Comparison of ENCODE assay signal across 27 cellular contexts in the genomic region with DNA sequence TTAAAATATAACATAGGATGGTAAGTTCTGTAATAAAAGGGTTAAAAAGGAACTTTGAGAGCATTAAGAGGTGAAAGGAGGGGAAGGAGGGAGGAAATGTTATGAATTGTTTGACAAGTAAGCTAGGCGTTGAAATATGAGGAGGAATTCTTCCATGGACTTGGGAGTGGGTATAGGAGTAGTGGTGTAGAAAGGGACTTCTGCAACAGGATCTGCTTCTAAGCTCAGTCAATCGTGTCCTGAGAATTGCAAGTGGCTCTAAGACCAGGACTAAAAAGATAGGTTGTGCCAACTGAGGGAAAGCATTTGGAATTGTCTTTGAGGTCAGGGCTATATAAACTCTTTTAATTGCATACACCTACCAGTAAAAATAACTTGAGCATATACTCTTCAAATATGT.
DNase-seq lines count a peak whose midpoint lies in the region; ATAC-seq and TF ChIP-seq lines count a peak whose summit lies in the region.
"Had no signal": no experiment of that assay in that cellular context is flagged by ENCODE, and none has a peak within 500 bp of the region (broad histone marks: within the 10 kb centered on the region; RNA-seq: fewer than 3 reads in every experiment).

No MANE protein-coding gene starts in this region.

- no peaks in the 10 kb centered on the region for H3K27me3 Mint-ChIP-seq in MCF 10A (ENCODE audit: insufficient read depth, unreplicated experiment)
- H3K27me3 Mint-ChIP-seq: activated CD4-positive, alpha-beta memory T cell treated with anti-CD3 and anti-CD28 coated beads for 36 hours; CD4-positive, alpha-beta T cell; memory B cell; naive thymus-derived CD8-positive, alpha-beta T cell had no signal

- H3K4me3 ChIP-seq in breast epithelium (no peak overlapping the region), SK-N-MC (no peak overlapping the region)
- H3K4me3 ChIP-seq: colonic mucosa, smooth muscle cell, upper lobe of right lung had no signal

- POLR2A ChIA-PET in MCF 10A (lab: Yijun Ruan, JAX), result interaction anchor here (0.6 to 7.4 kb wide), 6 partner anchors 9 to 77 kb away, joined by 3 to 111 read pairs (median 4); a partner anchor contains a TSS

- no peak overlapping the region for H3K9ac ChIP-seq in SK-N-MC (ENCODE audit: insufficient read length)
- H3K9ac ChIP-seq: KMS-11, parathyroid adenoma had no signal

- no peaks in the 10 kb centered on the region for H3K9me3 Mint-ChIP-seq in MCF 10A (ENCODE audit: unreplicated experiment)
- H3K9me3 Mint-ChIP-seq: activated CD4-positive, alpha-beta memory T cell treated with anti-CD3 and anti-CD28 coated beads for 36 hours; activated naive CD4-positive, alpha-beta T cell treated with anti-CD3 and anti-CD28 coated beads for 36 hours; CD4-positive, alpha-beta T cell; memory B cell; T-helper 1 cell treated with Interleukin-12 subunit alpha and Interleukin-12 subunit beta and Interleukin-4 antibody, amounts not matched to agents 30 μg/mL and 1 μg/mL, for 36 hours had no signal

- H3K36me3 Mint-ChIP-seq in MCF 10A (ENCODE audit: insufficient read depth, unreplicated experiment), result no peaks in the 10 kb centered on the region
- H3K36me3 Mint-ChIP-seq: activated CD4-positive, alpha-beta memory T cell treated with anti-CD3 and anti-CD28 coated beads for 36 hours had no signal

- no TSS peak for BruUV-seq in MCF 10A (replicated peaks; lab: Mats Ljungman, UMichigan)

- H3K36me3 ChIP-seq in breast epithelium, result no peaks in the 10 kb centered on the region
- no peaks in the 10 kb centered on the region for H3K36me3 ChIP-seq in SK-N-MC (ENCODE audit: insufficient read depth, low read length)
- H3K36me3 ChIP-seq: colonic mucosa, upper lobe of right lung had no signal

- peaks cover 0 to 7% of the 10 kb centered on the region in 2 donors for H3K4me1 ChIP-seq in breast epithelium

- no peak overlapping the region for H3K27ac ChIP-seq in breast epithelium
- 0 out of 2 replicates have a peak overlapping the region, but pooled peaks have one; percentile 21 for H3K27ac ChIP-seq in SK-N-MC
- H3K27ac ChIP-seq: colonic mucosa, KMS-11, parathyroid adenoma, upper lobe of right lung had no signal

- TF ChIP-seq POLR2A in breast epithelium (IDR thresholded peaks at IDR 0.05), result no peak

- TF ChIP-seq CTCF in MCF 10A (IDR thresholded peaks at IDR 0.05; ENCODE audit: unreplicated experiment) (no peak), breast epithelium (IDR thresholded peaks at IDR 0.05) (no peak)

- H3K9me3 ChIP-seq in breast epithelium, result no peaks in the 10 kb centered on the region
- no peaks in the 10 kb centered on the region for H3K9me3 ChIP-seq in SK-N-MC (ENCODE audit: low read depth, low read length)
- H3K9me3 ChIP-seq: colonic mucosa, upper lobe of right lung had no signal

- DNase-seq in MCF 10A (ENCODE audit: unreplicated experiment), result peak; percentile 42
- DNase-seq in breast epithelium (ENCODE audit: low spot score in 2 of 2), result no peak
- DNase-seq in SK-N-MC (ENCODE audit: low read depth, low spot score), result no peak
- DNase-seq in iris pigment epithelial cell (ENCODE audit: low read depth), result peak; percentile 45
- no peak for DNase-seq in posterior cingulate gyrus
- DNase-seq in pons (ENCODE audit: low spot score), result no peak
- DNase-seq in SKM-1 (lab: John Stamatoyannopoulos, UW; ENCODE audit: unreplicated experiment), result no peak
- DNase-seq: activated CD4-positive, alpha-beta memory T cell treated with anti-CD3 and anti-CD28 coated beads for 36 hours; activated naive CD4-positive, alpha-beta T cell treated with anti-CD3 and anti-CD28 coated beads for 36 hours; activated T-cell treated with anti-CD3 and anti-CD28 coated beads, Interleukin-2, amount 50 U/mL, for 1 hour; CD4-positive, alpha-beta T cell; colonic mucosa; DND-41; islet precursor cell; naive thymus-derived CD8-positive, alpha-beta T cell; NCI-H1105; NCI-H2107; NCI-H526 treated with DMSO at 0.1 percent for 48 hours; SHP77 treated with DMSO at 0.1 percent for 48 hours; stimulated activated CD4-positive, alpha-beta T cell treated with anti-CD3 and anti-CD28 coated beads, Interleukin-4, amount 100 ng/mL, for 1 hour; upper lobe of right lung had no signal

- CTCF ChIA-PET in MCF 10A (lab: Yijun Ruan, JAX), result no interaction called here

- H3K4me3 Mint-ChIP-seq in MCF 10A (ENCODE audit: unreplicated experiment), result no peak overlapping the region
- H3K4me3 Mint-ChIP-seq: activated CD4-positive, alpha-beta memory T cell treated with anti-CD3 and anti-CD28 coated beads for 36 hours; activated naive CD4-positive, alpha-beta T cell treated with anti-CD3 and anti-CD28 coated beads for 36 hours; CD4-positive, alpha-beta T cell; memory B cell; naive thymus-derived CD8-positive, alpha-beta T cell; T-helper 1 cell treated with Interleukin-12 subunit alpha and Interleukin-12 subunit beta and Interleukin-4 antibody, amounts not matched to agents 30 μg/mL and 1 μg/mL, for 36 hours had no signal

- peak overlapping the region; percentile 97 for H3K27ac Mint-ChIP-seq in MCF 10A (ENCODE audit: low read depth, unreplicated experiment)
- H3K27ac Mint-ChIP-seq: activated CD4-positive, alpha-beta memory T cell treated with anti-CD3 and anti-CD28 coated beads for 36 hours; activated naive CD4-positive, alpha-beta T cell treated with anti-CD3 and anti-CD28 coated beads for 36 hours; CD4-positive, alpha-beta T cell; memory B cell; T-helper 1 cell treated with Interleukin-12 subunit alpha and Interleukin-12 subunit beta and Interleukin-4 antibody, amounts not matched to agents 30 μg/mL and 1 μg/mL, for 36 hours had no signal

- intact Hi-C loops in MCF 10A (cut with micrococcal nuclease) (no loop called here), breast epithelium (cut with DNase I; ENCODE audit: low total_unique reads) (no loop called here), posterior cingulate gyrus (cut with DNase I) (no loop called here)

- H3K4me1 Mint-ChIP-seq in MCF 10A (ENCODE audit: insufficient read depth, unreplicated experiment), result peaks cover 68% of the 10 kb centered on the region

- ATAC-seq in GM21360 (IDR thresholded peaks at IDR 0.05; ENCODE audit: unreplicated experiment), result no peak
- ATAC-seq: naive thymus-derived CD8-positive, alpha-beta T cell; upper lobe of right lung had no signal

- no peaks in the 10 kb centered on the region for H3K27me3 ChIP-seq in breast epithelium
- H3K27me3 ChIP-seq: colonic mucosa, upper lobe of right lung had no signal

Comparison
In these comparisons a context has a peak if more than half of its experiments do, and no peak if none do; other contexts are left out.
1. DNase-seq: peak in MCF 10A (single experiment) and iris pigment epithelial cell (single experiment); none in breast epithelium (0 of 2), SK-N-MC (single experiment), posterior cingulate gyrus (0 of 10), pons (single experiment) and SKM-1 (single experiment).